In genomic region chr15:65980824-65981456, GRCh38 we compare ENCODE assay signal across 8 cellular contexts.
DNase-seq lines count a peak whose midpoint lies in the region; ATAC-seq and TF ChIP-seq lines count a peak whose summit lies in the region.

No MANE protein-coding gene starts in this region.

- no peak overlapping the region for H3K4me3 Mint-ChIP-seq in activated CD8-positive, alpha-beta memory T cell treated with anti-CD3 and anti-CD28 coated beads, Interleukin-2, amount 10 ng/mL, durations not matched to agents 7 days and 5 days
- no peak overlapping the region for H3K4me3 Mint-ChIP-seq in activated CD8-positive, alpha-beta T cell treated with anti-CD3 and anti-CD28 coated beads, Interleukin-2, amount 10 ng/mL, durations not matched to agents 7 days and 5 days

- DNase-seq in activated CD8-positive, alpha-beta memory T cell treated with anti-CD3 and anti-CD28 coated beads, Interleukin-2, amount 10 ng/mL, durations not matched to agents 7 days and 5 days = peak; percentile 44
- no peak for DNase-seq in activated CD8-positive, alpha-beta memory T cell treated with anti-CD3 and anti-CD28 coated beads, Interleukin-2, amount 50 U/mL, for 4 hours
- DNase-seq in MM.1S (peak; percentile 19), glomerular visceral epithelial cell (ENCODE audit: extremely low spot score) (peak; percentile 72), psoas muscle (peak; percentile 28 to 63)
- DNase-seq in activated CD8-positive, alpha-beta T cell treated with anti-CD3 and anti-CD28 coated beads, Interleukin-2, amount 10 ng/mL, durations not matched to agents 7 days and 5 days = peak; percentile 34

- CTCF ChIA-PET in activated CD8-positive, alpha-beta memory T cell treated with anti-CD3 and anti-CD28 coated beads, Interleukin-2, amount 10 ng/mL, durations not matched to agents 7 days and 5 days (lab: Charles Lee) = no interaction called here
- CTCF ChIA-PET in activated CD8-positive, alpha-beta T cell treated with anti-CD3 and anti-CD28 coated beads, Interleukin-2, amount 10 ng/mL, durations not matched to agents 7 days and 5 days (lab: Charles Lee) = no interaction called here

- no peak overlapping the region for H3K9ac ChIP-seq in MM.1S (ENCODE audit: low read length)

- no peak overlapping the region for H3K27ac ChIP-seq in MM.1S (ENCODE audit: low read length)
- no peak overlapping the region for H3K27ac ChIP-seq in psoas muscle

- no peaks in the 10 kb centered on the region for H4K20me1 ChIP-seq in MM.1S (ENCODE audit: insufficient read depth, low read length)

- H3K4me2 ChIP-seq in MM.1S (ENCODE audit: low read depth, low read length) = no peak overlapping the region

- no peak overlapping the region for H3K27ac Mint-ChIP-seq in activated CD8-positive, alpha-beta memory T cell treated with anti-CD3 and anti-CD28 coated beads, Interleukin-2, amount 10 ng/mL, durations not matched to agents 7 days and 5 days
- no peak overlapping the region for H3K27ac Mint-ChIP-seq in activated CD8-positive, alpha-beta T cell treated with anti-CD3 and anti-CD28 coated beads, Interleukin-2, amount 10 ng/mL, durations not matched to agents 7 days and 5 days

- H3K27me3 ChIP-seq in MM.1S (replicated peaks; ENCODE audit: insufficient read depth, low read length) = peaks cover 14% of the 10 kb centered on the region; the same call in 1 of the 2 replicates
- peaks cover 0 to 48% (median 11%) of the 10 kb centered on the region in 3 donors for H3K27me3 ChIP-seq in psoas muscle (ENCODE audit: insufficient read depth in 3 of 3, low read length in 2 of 3)

- H3K4me3 ChIP-seq in MM.1S (ENCODE audit: low read length) (no peak overlapping the region), psoas muscle (no peak overlapping the region)

- TF ChIP-seq CTCF in MM.1S (IDR thresholded peaks at IDR 0.05; ENCODE audit: low read length) (peak; percentile 58), psoas muscle (IDR thresholded peaks at IDR 0.05) (peak; percentile 51)

- intact Hi-C loops in psoas muscle (cut with DNase I) = loop anchor here (10.0 kb wide), 3 partner anchors 204 to 304 kb away; no protein-coding TSS in a partner anchor

- H3K9me3 ChIP-seq in MM.1S (replicated peaks; ENCODE audit: insufficient read depth, low read length) = no peaks in the 10 kb centered on the region
- H3K9me3 ChIP-seq in psoas muscle = no peaks in the 10 kb centered on the region

- POLR2A ChIA-PET in activated CD8-positive, alpha-beta T cell treated with anti-CD3 and anti-CD28 coated beads, Interleukin-2, amount 10 ng/mL, durations not matched to agents 7 days and 5 days (lab: Charles Lee) = interaction anchor here (0.6 kb wide), 1 partner anchor 46 kb away, joined by 3 read pairs; no protein-coding TSS in a partner anchor

- peaks cover 39% of the 10 kb centered on the region for H3K27me3 Mint-ChIP-seq in activated CD8-positive, alpha-beta memory T cell treated with anti-CD3 and anti-CD28 coated beads, Interleukin-2, amount 10 ng/mL, durations not matched to agents 7 days and 5 days
- H3K27me3 Mint-ChIP-seq in activated CD8-positive, alpha-beta T cell treated with anti-CD3 and anti-CD28 coated beads, Interleukin-2, amount 10 ng/mL, durations not matched to agents 7 days and 5 days (ENCODE audit: low read depth) = peaks cover 38% of the 10 kb centered on the region

- no peaks in the 10 kb centered on the region for H3K9me2 ChIP-seq in MM.1S (replicated peaks; ENCODE audit: insufficient read depth, low read length)

- H3K36me3 Mint-ChIP-seq in activated CD8-positive, alpha-beta memory T cell treated with anti-CD3 and anti-CD28 coated beads, Interleukin-2, amount 10 ng/mL, durations not matched to agents 7 days and 5 days = no peaks in the 10 kb centered on the region
- no peaks in the 10 kb centered on the region for H3K36me3 Mint-ChIP-seq in activated CD8-positive, alpha-beta T cell treated with anti-CD3 and anti-CD28 coated beads, Interleukin-2, amount 10 ng/mL, durations not matched to agents 7 days and 5 days (ENCODE audit: low read depth)

- no peaks in the 10 kb centered on the region for H3K79me2 ChIP-seq in MM.1S (ENCODE audit: low read length)

- no peaks in the 10 kb centered on the region for H3K9me3 Mint-ChIP-seq in activated CD8-positive, alpha-beta memory T cell treated with anti-CD3 and anti-CD28 coated beads, Interleukin-2, amount 10 ng/mL, durations not matched to agents 7 days and 5 days (ENCODE audit: low read depth)
- no peaks in the 10 kb centered on the region for H3K9me3 Mint-ChIP-seq in activated CD8-positive, alpha-beta T cell treated with anti-CD3 and anti-CD28 coated beads, Interleukin-2, amount 10 ng/mL, durations not matched to agents 7 days and 5 days (ENCODE audit: insufficient read depth)

- ATAC-seq in activated CD8-positive, alpha-beta memory T cell treated with anti-CD3 and anti-CD28 coated beads, Interleukin-2, amount 10 ng/mL, durations not matched to agents 7 days and 5 days = no peak
- ATAC-seq in activated CD8-positive, alpha-beta T cell treated with anti-CD3 and anti-CD28 coated beads, Interleukin-2, amount 10 ng/mL, durations not matched to agents 7 days and 5 days = no peak
- peak; percentile 57 to 79 (median 68) for ATAC-seq in psoas muscle
- ATAC-seq in HG02623 (IDR thresholded peaks at IDR 0.05; ENCODE audit: unreplicated experiment) = no peak
- ATAC-seq in GM18907 (IDR thresholded peaks at IDR 0.05; ENCODE audit: unreplicated experiment) = no peak

- H2AFZ ChIP-seq in MM.1S (ENCODE audit: low read length) = no peak overlapping the region

- WGBS in psoas muscle, 3 donors = 54 to 67% (median 62%) methylated on average over 5 of the region's 5 CpGs

- H3K4me1 Mint-ChIP-seq in activated CD8-positive, alpha-beta memory T cell treated with anti-CD3 and anti-CD28 coated beads, Interleukin-2, amount 10 ng/mL, durations not matched to agents 7 days and 5 days = peaks cover 4% of the 10 kb centered on the region
- peaks cover 8% of the 10 kb centered on the region for H3K4me1 Mint-ChIP-seq in activated CD8-positive, alpha-beta T cell treated with anti-CD3 and anti-CD28 coated beads, Interleukin-2, amount 10 ng/mL, durations not matched to agents 7 days and 5 days (ENCODE audit: low read depth)

- H3F3A ChIP-seq in MM.1S (ENCODE audit: insufficient read depth, low read length) = no peaks in the 10 kb centered on the region

- H3K4me1 ChIP-seq in MM.1S (ENCODE audit: low read length) (no peaks in the 10 kb centered on the region), psoas muscle (no peaks in the 10 kb centered on the region)

- H3K36me3 ChIP-seq in MM.1S (replicated peaks; ENCODE audit: insufficient read depth, low read length) = no peaks in the 10 kb centered on the region
- H3K36me3 ChIP-seq in psoas muscle (ENCODE audit: insufficient read depth in 1 of 2, low read depth in 1 of 2) = no peaks in the 10 kb centered on the region

Comparison
In these comparisons a context has a peak if more than half of its experiments do, and no peak if none do; other contexts are left out.
1. ATAC-seq: peak in psoas muscle (4 of 4); none in activated CD8-positive, alpha-beta memory T cell treated with anti-CD3 and anti-CD28 coated beads, Interleukin-2, amount 10 ng/mL, durations not matched to agents 7 days and 5 days (single experiment), activated CD8-positive, alpha-beta T cell treated with anti-CD3 and anti-CD28 coated beads, Interleukin-2, amount 10 ng/mL, durations not matched to agents 7 days and 5 days (single experiment), HG02623 (single experiment) and GM18907 (single experiment).